Comparison of ENCODE assay signal across 19 cellular contexts in genomic region chr1:162882248-162882666, GRCh38. TPM values are rescaled to one million over a fixed set of nuclear protein-coding genes. Genes with fewer than 3 reads are reported as not detected.
DNase-seq lines count a peak whose midpoint lies in the region; ATAC-seq and TF ChIP-seq lines count a peak whose summit lies in the region.
"Had no signal": no experiment of that assay in that cellular context is flagged by ENCODE, and none has a peak within 500 bp of the region (broad histone marks: within the 10 kb centered on the region; RNA-seq: fewer than 3 reads in every experiment).

No MANE protein-coding gene starts in this region.

- WGBS in IMR-90 (ENCODE audit: extremely low coverage in 2 of 2, insufficient read length in 1 of 2), 2 experiments, result no CpG with 5 or more reads among the region's 5 CpGs

- H2BK20ac ChIP-seq in IMR-90 (ENCODE audit: low read depth, low read length), result no peak overlapping the region

- POLR2A ChIA-PET in IMR-90 (lab: Charles Lee; ENCODE audit: unreplicated experiment), result no interaction called here

- no peak overlapping the region for H3K4me2 ChIP-seq in IMR-90 (ENCODE audit: low read depth, low read length)
- peak overlapping the region; percentile 4 for H3K4me2 ChIP-seq in skeletal muscle satellite cell (ENCODE audit: low read length)

- no peaks in the 10 kb centered on the region for H3K36me3 Mint-ChIP-seq in T-helper 17 cell (ENCODE audit: low read depth)
- H3K36me3 Mint-ChIP-seq: immature natural killer cell had no signal

- CTCF ChIA-PET in IMR-90 (lab: Yijun Ruan, JAX), result interaction anchor here (1.6 kb wide), 1 partner anchor 187 kb away, joined by 9 read pairs; the partner anchor contains the start of gene RGS4

- H3K4me1 ChIP-seq in IMR-90 (ENCODE audit: control insufficient read depth, insufficient read depth, low read length) (no peaks in the 10 kb centered on the region), skeletal muscle satellite cell (ENCODE audit: control insufficient read depth, insufficient read depth, low read length) (peaks cover 11% of the 10 kb centered on the region)
- H3K4me1 ChIP-seq: adrenal gland, thyroid gland had no signal

- no peaks in the 10 kb centered on the region for H3K4me1 Mint-ChIP-seq in T-helper 17 cell
- H3K4me1 Mint-ChIP-seq: immature natural killer cell had no signal

- 0 out of 2 replicates have a peak overlapping the region, but pooled peaks have one; percentile 8 for H3K23ac ChIP-seq in IMR-90 (ENCODE audit: low read depth, low read length)

- H3K36me3 ChIP-seq in IMR-90 (ENCODE audit: control insufficient read depth, insufficient read depth, low read length) (no peaks in the 10 kb centered on the region), skeletal muscle satellite cell (ENCODE audit: insufficient read depth, low read length) (no peaks in the 10 kb centered on the region)
- H3K36me3 ChIP-seq: adrenal gland, thyroid gland had no signal

- H3K56ac ChIP-seq in IMR-90 (ENCODE audit: extremely low read depth, insufficient read depth, low read length), result no peak overlapping the region

- no peak overlapping the region for H2BK5ac ChIP-seq in IMR-90 (ENCODE audit: low read depth, low read length, poor library complexity, severe bottlenecking)

- H3K9me3 ChIP-seq in IMR-90 (ENCODE audit: control insufficient read depth, insufficient read depth, low read length) (no peaks in the 10 kb centered on the region), skeletal muscle satellite cell (replicated peaks; ENCODE audit: low read length) (no peaks in the 10 kb centered on the region), T-helper 17 cell (ENCODE audit: control insufficient read depth, low read length, poor library complexity, severe bottlenecking) (no peaks in the 10 kb centered on the region)
- H3K9me3 ChIP-seq: adrenal gland, thyroid gland had no signal

- H2AK9ac ChIP-seq in IMR-90 (replicated peaks; ENCODE audit: low read depth, low read length, poor library complexity), result no peak overlapping the region

- no peak overlapping the region for H2BK120ac ChIP-seq in IMR-90 (ENCODE audit: low read depth, low read length)

- no peak overlapping the region for H3K4me3 Mint-ChIP-seq in T-helper 17 cell
- H3K4me3 Mint-ChIP-seq: immature natural killer cell had no signal

- no peak overlapping the region; the same call in 2 of the 3 replicates for H2BK15ac ChIP-seq in IMR-90 (ENCODE audit: low read depth, low read length)

- H3K14ac ChIP-seq in IMR-90 (replicated peaks; ENCODE audit: low read depth, low read length), result peak overlapping the region; percentile 19; the same call in 1 of the 2 replicates

- no peaks in the 10 kb centered on the region for H4K20me1 ChIP-seq in IMR-90 (ENCODE audit: insufficient read depth, low read length)

- in situ Hi-C loops in IMR-90 (cut with MboI; ENCODE audit: low sequenced_read_pairs), result no loop called here

- no peak overlapping the region for H4K5ac ChIP-seq in IMR-90 (ENCODE audit: low read depth, low read length)

- peak overlapping the region; percentile 5 for H2AFZ ChIP-seq in IMR-90 (replicated peaks; ENCODE audit: low read length, poor library complexity)

- H2AK5ac ChIP-seq in IMR-90 (ENCODE audit: low read depth, low read length), result no peak overlapping the region

- no peak overlapping the region for H3K27ac Mint-ChIP-seq in T-helper 17 cell
- H3K27ac Mint-ChIP-seq: activated T-helper 2 cell treated with anti-CD3 and anti-CD28 coated beads, Interferon-gamma antibody, Interleukin-2, Interleukin-4, amounts not matched to agents 10 μg/mL and 5 μg/mL and 100 μg/mL, durations not matched to agents 14 hours and 24 hours and 36 hours; immature natural killer cell had no signal

- intact Hi-C loops in IMR-90 (cut with micrococcal nuclease), result no loop called here

- no peak for TF ChIP-seq RAD21 in IMR-90 (IDR thresholded peaks at IDR 0.05; ENCODE audit: low read length)

- no peaks in the 10 kb centered on the region for H3K79me1 ChIP-seq in IMR-90 (ENCODE audit: low read depth in 1 of 2, low read length in 2 of 2)

- no peak for TF ChIP-seq CTCF in IMR-90 (conservative IDR thresholded peaks at IDR 0.05; ENCODE audit: low read depth, low read length)

- H3K9ac ChIP-seq in IMR-90 (ENCODE audit: low read depth, low read length), result no peak overlapping the region
- no peak overlapping the region for H3K9ac ChIP-seq in skeletal muscle satellite cell (ENCODE audit: low read depth, low read length)

- no TSS peak for BruUV-seq in IMR-90 (replicated peaks; lab: Mats Ljungman, UMichigan)

- no peak overlapping the region for H3K18ac ChIP-seq in IMR-90 (ENCODE audit: low read depth, low read length)

- H4K91ac ChIP-seq in IMR-90 (ENCODE audit: insufficient read depth, low read depth, low read length), result no peak overlapping the region

- H3K9me1 ChIP-seq in IMR-90 (ENCODE audit: insufficient read depth, low read length), result no peaks in the 10 kb centered on the region

- H3K4ac ChIP-seq in IMR-90 (ENCODE audit: low read depth, low read length), result no peak overlapping the region

- no peak for DNase-seq in IMR-90
- peak; percentile 21 to 66 for DNase-seq in NCI-H526 (lab: John Stamatoyannopoulos, UW)
- peak; percentile 34 for DNase-seq in fibroblast of gingiva (ENCODE audit: low read depth)
- DNase-seq in T-helper 17 cell, result no peak
- DNase-seq: activated CD8-positive, alpha-beta memory T cell treated with anti-CD3 and anti-CD28 coated beads for 24 hours; C1 segment of cervical spinal cord; central memory CD4-positive, alpha-beta T cell; DMS79 treated with DMSO at 0.1 percent for 48 hours; immature natural killer cell; mesendoderm; NCI-H187 treated with DMSO at 0.1 percent for 48 hours; thyroid gland had no signal

- no peak overlapping the region for H4K8ac ChIP-seq in IMR-90 (ENCODE audit: low read depth in 2 of 2, low read length in 2 of 2)

- no peak for TF ChIP-seq POLR2A in IMR-90 (IDR thresholded peaks at IDR 0.05; ENCODE audit: low read depth, low read length)

- H3K4me3 ChIP-seq in IMR-90 (ENCODE audit: insufficient read depth, low read depth, low read length), result no peak overlapping the region
- no peak overlapping the region for H3K4me3 ChIP-seq in skeletal muscle satellite cell (ENCODE audit: low read length)
- H3K4me3 ChIP-seq: adrenal gland, SK-N-MC, skin epidermis, thyroid gland had no signal

- dilution Hi-C loops in IMR-90 (cut with HindIII; ENCODE audit: low sequenced_read_pairs, unreplicated experiment), result no loop called here

- no peak overlapping the region for H3K27ac ChIP-seq in IMR-90 (ENCODE audit: insufficient read depth, low read length)
- H3K27ac ChIP-seq: adrenal gland, SK-N-MC, skin epidermis, thyroid gland had no signal

- H3K27me3 ChIP-seq in IMR-90 (ENCODE audit: control insufficient read depth, insufficient read depth, low read length) (no peaks in the 10 kb centered on the region), skeletal muscle satellite cell (ENCODE audit: control insufficient read depth, insufficient read depth, low read length) (no peaks in the 10 kb centered on the region)
- H3K27me3 ChIP-seq: adrenal gland, thyroid gland had no signal

- H3K27me3 Mint-ChIP-seq in T-helper 17 cell, result peaks cover 58% of the 10 kb centered on the region

- no peak for ATAC-seq in IMR-90 (ENCODE audit: low read depth)
- ATAC-seq in GM21528 (IDR thresholded peaks at IDR 0.05; ENCODE audit: low FRiP score, unreplicated experiment), result no peak
- ATAC-seq in T-helper 17 cell, result no peak
- ATAC-seq in HG02798 (IDR thresholded peaks at IDR 0.05; ENCODE audit: poor library complexity, unreplicated experiment), result no peak

TF ChIP-seq in IMR-90, 13 proteins besides CTCF, POLR2A, EP300 and RAD21:
- TF ChIP-seq CHD1 (IDR thresholded peaks at IDR 0.05; ENCODE audit: low read depth, low read length) (no peak), RCOR1 (IDR thresholded peaks at IDR 0.05; ENCODE audit: insufficient replicate concordance, low read length) (no peak), MAZ (IDR thresholded peaks at IDR 0.05; ENCODE audit: borderline replicate concordance, low read depth, low read length) (no peak), RFX5 (IDR thresholded peaks at IDR 0.05; ENCODE audit: low read depth, low read length) (no peak), CEBPB (IDR thresholded peaks at IDR 0.05; ENCODE audit: low read depth, low read length) (no peak), USF2 (IDR thresholded peaks at IDR 0.05; ENCODE audit: low read depth, low read length) (no peak), MXI1 (IDR thresholded peaks at IDR 0.05; ENCODE audit: borderline replicate concordance, low read depth, low read length) (no peak), FOS (IDR thresholded peaks at IDR 0.05; ENCODE audit: low read depth, low read length) (no peak), NFE2L2 (IDR thresholded peaks at IDR 0.05; ENCODE audit: low read depth, low read length) (no peak), BHLHE40 (IDR thresholded peaks at IDR 0.05; ENCODE audit: low read depth, low read length) (no peak), SMC3 (IDR thresholded peaks at IDR 0.05; ENCODE audit: low read depth, low read length) (no peak), ELK1 (IDR thresholded peaks at IDR 0.05; ENCODE audit: borderline replicate concordance, low read depth, low read length) (no peak)

RNA-seq across cellular contexts. Expression of gene CCDC190, which starts 21.3 kb away (rescaled TPM):
- 0.28 and 0.36 TPM in 2 replicates for total RNA-seq in IMR-90 (2012; rRNA removed)
- polyA plus RNA-seq in IMR-90 (2012; rRNA removed), result 0.10 and 0.37 TPM in 2 replicates
- polyA plus RNA-seq in IMR-90 (2012; cell fraction: cytosol; rRNA removed), result 0.03 TPM in 1 of 2 replicates, not detected in the other
- 0.07 and 0.25 TPM in 2 replicates for polyA plus RNA-seq in IMR-90 (2012; cell fraction: nucleus; rRNA removed; ENCODE audit: low replicate concordance)
- total RNA-seq in skeletal muscle satellite cell (2012; rRNA removed), result 0.22 TPM in 1 of 2 replicates, not detected in the other
- not detected for total RNA-seq in T-helper 17 cell
- total RNA-seq: activated T-helper 2 cell treated with anti-CD3 and anti-CD28 coated beads, Interferon-gamma antibody, Interleukin-2, Interleukin-4, amounts not matched to agents 10 μg/mL and 5 μg/mL and 100 μg/mL, durations not matched to agents 14 hours and 24 hours and 36 hours; adrenal gland had no signal
- polyA plus RNA-seq: adrenal gland, immature natural killer cell had no signal

Comparison
In these comparisons a context has a peak if more than half of its experiments do, and no peak if none do; other contexts are left out.
1. DNase-seq: peak in NCI-H526 (2 of 2) and fibroblast of gingiva (single experiment); none in IMR-90 (single experiment) and T-helper 17 cell (0 of 3).